In the genomic region with DNA sequence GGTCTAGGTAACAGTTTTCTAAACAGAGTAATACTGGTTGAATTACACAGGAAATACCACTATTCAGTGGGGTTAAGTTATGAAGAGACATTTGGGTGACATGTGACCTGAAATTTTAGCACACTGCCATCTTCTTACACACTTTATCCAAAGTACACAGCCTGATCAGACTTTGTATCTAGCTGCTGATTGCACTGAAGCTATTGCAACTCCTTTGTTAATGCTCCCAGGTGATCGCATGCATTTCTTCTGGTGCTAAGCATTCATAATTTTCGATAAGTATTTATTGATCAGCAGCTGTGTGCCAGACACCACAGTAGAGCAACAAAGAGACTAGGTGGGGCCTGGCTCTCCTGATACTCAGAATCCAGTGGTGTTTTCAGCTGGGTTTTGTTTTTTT, we compare ENCODE assay signal across 32 cellular contexts.
"Had no signal": no experiment of that assay in that cellular context is flagged by ENCODE, and none has a peak within 500 bp of the region (broad histone marks: within the 10 kb centered on the region; RNA-seq: fewer than 3 reads in every experiment).

No MANE protein-coding gene starts in this region.

- FAIRE-seq: bronchial epithelial cell, TTC549 had no signal

- ATAC-seq: activated CD4-positive, alpha-beta T cell treated with anti-CD3 and anti-CD28 coated beads for 36 hours; activated CD4-positive, CD25-positive, alpha-beta regulatory T cell treated with anti-CD3 and anti-CD28 coated beads, Interleukin-2, amount 50 U/mL, for 24 hours; activated CD8-positive, alpha-beta memory T cell treated with anti-CD3 and anti-CD28 coated beads, Interleukin-2, amount 10 ng/mL, durations not matched to agents 7 days and 5 days; activated CD8-positive, alpha-beta T cell treated with anti-CD3 and anti-CD28 coated beads, Interleukin-2, amount 10 ng/mL, durations not matched to agents 7 days and 5 days; activated naive CD8-positive, alpha-beta T cell treated with anti-CD3 and anti-CD28 coated beads, Interleukin-2, amount 50 U/mL, for 24 hours had no signal

- H3K36me3 ChIP-seq: ascending aorta had no signal

- H3K27me3 ChIP-seq: ascending aorta, cardiac muscle cell had no signal

- H3K27ac ChIP-seq: ascending aorta, cardiac muscle cell, VCaP had no signal

- DNase-seq: activated CD4-positive, alpha-beta memory T cell treated with anti-CD3 and anti-CD28 coated beads, Interleukin-2, amount 10 ng/mL, durations not matched to agents 7 days and 5 days; activated CD4-positive, alpha-beta T cell treated with anti-CD3 and anti-CD28 coated beads for 1 hour; activated CD4-positive, alpha-beta T cell treated with anti-CD3 and anti-CD28 coated beads for 36 hours; activated CD4-positive, alpha-beta T cell treated with anti-CD3 and anti-CD28 coated beads for 48 hours; activated CD4-positive, alpha-beta T cell treated with anti-CD3 and anti-CD28 coated beads, Interleukin-2, amount 10 ng/mL, durations not matched to agents 7 days and 5 days; activated CD4-positive, alpha-beta T cell treated with anti-CD3 and anti-CD28 coated beads, Interleukin-2, amount 50 U/mL, for 48 hours; activated CD4-positive, CD25-positive, alpha-beta regulatory T cell; activated CD8-positive, alpha-beta memory T cell treated with anti-CD3 and anti-CD28 coated beads for 24 hours; activated CD8-positive, alpha-beta memory T cell treated with anti-CD3 and anti-CD28 coated beads, Interleukin-2, amount 10 ng/mL, durations not matched to agents 7 days and 5 days; activated CD8-positive, alpha-beta memory T cell treated with anti-CD3 and anti-CD28 coated beads, Interleukin-2, amount 50 U/mL, for 48 hours; activated CD8-positive, alpha-beta T cell treated with anti-CD3 and anti-CD28 coated beads, Interleukin-2, amount 10 ng/mL, durations not matched to agents 7 days and 5 days; activated effector memory CD4-positive, alpha-beta T cell treated with Interleukin-2 at 50 U/mL for 16 hours; activated gamma-delta T cell; activated naive CD4-positive, alpha-beta T cell treated with anti-CD3 and anti-CD28 coated beads, Interleukin-2, amount 10 ng/mL, durations not matched to agents 7 days and 5 days; activated naive CD4-positive, alpha-beta T cell treated with Interleukin-2 at 50 U/mL for 16 hours; activated naive CD8-positive, alpha-beta T cell treated with anti-CD3 and anti-CD28 coated beads, Interleukin-2, amount 10 ng/mL, durations not matched to agents 7 days and 5 days; activated naive CD8-positive, alpha-beta T cell treated with anti-CD3 and anti-CD28 coated beads, Interleukin-2, amount 50 U/mL, for 24 hours; activated T-cell treated with anti-CD3 and anti-CD28 coated beads, Interleukin-2, amount 50 U/mL, for 24 hours; activated T-cell treated with anti-CD3 and anti-CD28 coated beads, Interleukin-2, amount 50 U/mL, for 48 hours; amygdala; anterior cingulate cortex; caudate nucleus; cerebellar nuclear complex; T-helper 1 cell; T-helper 2 cell; T-helper 9 cell had no signal

- H3K4me3 ChIP-seq: ascending aorta, cardiac muscle cell had no signal

- H3K9me3 ChIP-seq: ascending aorta had no signal
